In the genomic region with DNA sequence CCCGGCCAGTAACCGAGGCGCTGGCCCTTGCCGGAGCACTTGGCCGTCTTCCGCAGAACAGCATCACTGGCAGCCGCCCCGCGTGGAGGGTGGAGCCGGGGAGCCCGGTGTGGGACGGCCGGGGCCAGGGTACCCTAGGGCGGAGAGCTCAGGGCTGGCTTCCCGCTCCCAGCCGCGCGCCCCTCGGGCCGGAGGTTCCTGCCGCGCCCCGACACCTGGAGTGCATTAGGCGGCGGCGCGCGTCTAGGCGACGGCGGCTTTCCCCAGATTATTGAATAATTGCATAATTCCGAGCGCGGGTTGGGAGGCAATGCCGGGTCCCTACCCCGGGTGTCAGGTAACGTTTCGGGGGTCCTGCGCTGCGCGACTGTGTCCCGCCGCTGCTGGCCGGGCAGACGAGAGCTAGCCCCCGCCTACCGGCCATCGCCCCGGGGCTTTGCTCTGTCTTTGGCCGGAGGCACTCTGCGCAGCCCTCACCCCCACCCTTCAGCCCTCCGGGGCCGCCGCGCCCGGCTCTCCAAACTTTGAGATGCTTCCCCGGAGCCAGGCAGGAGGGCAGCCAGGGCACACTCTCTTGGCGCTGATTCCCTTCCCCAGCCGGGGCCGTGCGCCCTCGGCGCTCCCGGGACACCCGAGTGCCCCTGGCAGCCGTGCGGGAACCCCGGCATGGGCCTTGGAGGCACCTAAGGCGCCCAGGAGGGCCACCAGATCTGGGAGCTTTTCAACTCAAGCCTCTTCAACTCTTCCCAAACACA, we compare ENCODE assay signal across 9 cellular contexts.
DNase-seq lines count a peak whose midpoint lies in the region; ATAC-seq and TF ChIP-seq lines count a peak whose summit lies in the region.
"Had no signal": no experiment of that assay in that cellular context is flagged by ENCODE, and none has a peak within 500 bp of the region (broad histone marks: within the 10 kb centered on the region; RNA-seq: fewer than 3 reads in every experiment).

No MANE protein-coding gene starts in this region.

- no peak overlapping the region for H3K9ac ChIP-seq in rectal smooth muscle tissue (ENCODE audit: low read length)

- H3K27me3 ChIP-seq in iPS DF 6.9 (ENCODE audit: control insufficient read depth, insufficient read depth, low read length) (peaks cover 39% of the 10 kb centered on the region), rectal smooth muscle tissue (ENCODE audit: control insufficient read depth, insufficient read depth, low read length) (peaks cover 13% of the 10 kb centered on the region)

- H3K36me3 ChIP-seq in iPS DF 6.9 (ENCODE audit: control insufficient read depth, insufficient read depth, low read length) (no peaks in the 10 kb centered on the region), rectal smooth muscle tissue (ENCODE audit: control insufficient read depth, insufficient read depth, low read length) (no peaks in the 10 kb centered on the region)

- H3K9me3 ChIP-seq in iPS DF 6.9 (ENCODE audit: control insufficient read depth, insufficient read depth, low read length), result no peaks in the 10 kb centered on the region

- TF ChIP-seq CTCF in WI38 (IDR thresholded peaks at IDR 0.05; ENCODE audit: low read depth, low read length), result no peak

- no CpG with 5 or more reads among the region's 69 CpGs for WGBS in iPS DF 6.9 (ENCODE audit: insufficient coverage, insufficient read length)

- H3K27ac ChIP-seq in iPS DF 6.9 (ENCODE audit: low read length), result no peak overlapping the region
- H3K27ac ChIP-seq in rectal smooth muscle tissue (ENCODE audit: low read depth, low read length), result no peak overlapping the region

- H3K4me3 ChIP-seq in WI38 (ENCODE audit: low read depth, low read length) (peak overlapping the region; percentile 53), iPS DF 6.9 (ENCODE audit: low read length) (peak overlapping the region; percentile 34; the same call in 1 of the 2 replicates), rectal smooth muscle tissue (ENCODE audit: low read length) (peak overlapping the region; percentile 50)

- H3K4me1 ChIP-seq in iPS DF 6.9 (ENCODE audit: control insufficient read depth, insufficient read depth, low read length) (no peaks in the 10 kb centered on the region), rectal smooth muscle tissue (ENCODE audit: control insufficient read depth, insufficient read depth, low read length) (no peaks in the 10 kb centered on the region)

- ATAC-seq in HG02759 (IDR thresholded peaks at IDR 0.05; ENCODE audit: unreplicated experiment), result no peak

- peak; percentile 31 for DNase-seq in EH (ENCODE audit: low read depth)
- DNase-seq in iPS DF 6.9 (ENCODE audit: low read depth, low spot score), result no peak
- no peak for DNase-seq in NCI-H510A treated with DMSO at 0.1 percent for 48 hours (lab: John Stamatoyannopoulos, UW)
- DNase-seq in Kasumi-1 (lab: John Stamatoyannopoulos, UW), result no peak
- no peak for DNase-seq in OCI-M2 (lab: John Stamatoyannopoulos, UW; ENCODE audit: unreplicated experiment)
- DNase-seq: caudate nucleus had no signal
